8 cellular contexts compared by ENCODE assay signal in genomic region chr6:83215131-83216047, GRCh38. TPM values are rescaled to one million over a fixed set of nuclear protein-coding genes. Genes with fewer than 3 reads are reported as not detected.
DNase-seq lines count a peak whose midpoint lies in the region; ATAC-seq lines count a peak whose summit lies in the region.

No MANE protein-coding gene starts in this region.

- H3K27ac ChIP-seq in caudate nucleus (ENCODE audit: low read depth, low read length), result no peak overlapping the region

- peak; percentile 99 for ATAC-seq in GM18870 (IDR thresholded peaks at IDR 0.05; ENCODE audit: unreplicated experiment)
- peak; percentile 99 for ATAC-seq in HG03066 (IDR thresholded peaks at IDR 0.05; ENCODE audit: low read depth, unreplicated experiment)
- peak; percentile 91 for ATAC-seq in left colon

- DNase-seq in C1 segment of cervical spinal cord (lab: John Stamatoyannopoulos, UW) (peak in 10 of 14 donors; percentile 4 to 66 (median 33)), NCI-H2107 (lab: John Stamatoyannopoulos, UW) (peak; percentile 9), UCSD-AML1 (lab: John Stamatoyannopoulos, UW; ENCODE audit: unreplicated experiment) (peak; percentile 34), caudate nucleus (lab: John Stamatoyannopoulos, UW) (peak in 53 of 61 donors; percentile 1 to 78 (median 28)), left colon (peak in 1 of 2 donors; percentile 51)
- DNase-seq in stimulated activated CD4-positive, alpha-beta T cell treated with anti-CD3 and anti-CD28 coated beads, Interleukin-4, amount 100 ng/mL, for 4 hours, result peak; percentile 20 to 47

- intact Hi-C loops in left colon (cut with DNase I, micrococcal nuclease), result loop anchor here in 1 of 2 donors (5.0 kb wide), 1 partner anchor 148 kb away; the partner anchor contains the start of genes DOP1A and UBE3D

RNA-seq across cellular contexts. Expression of gene RWDD2A, which starts 22.2 kb away (rescaled TPM):
- total RNA-seq in left colon, result 1 to 10 TPM; 2.8 to 3.3 TPM

RNA-seq across cellular contexts. Expression of gene PGM3, which starts 22.3 kb away (rescaled TPM):
- total RNA-seq in left colon, result 10 to 100 TPM; 36.8 to 46.7 TPM
